ENCODE assay signal across 1 cellular context in genomic region chr2:70709275-70709674, GRCh38.
TF ChIP-seq lines count a peak whose summit lies in the region.

No MANE protein-coding gene starts in this region.

TF ChIP-seq in GM23338, 12 proteins besides CTCF, POLR2A, EP300 and RAD21:
- TF ChIP-seq NANOG (IDR thresholded peaks at IDR 0.05; ENCODE audit: borderline replicate concordance) = no peak
- no peak for TF ChIP-seq JUNB (IDR thresholded peaks at IDR 0.05; ENCODE audit: unreplicated experiment)
- TF ChIP-seq EZH2phosphoT487 (IDR thresholded peaks at IDR 0.05; ENCODE audit: unreplicated experiment) = no peak
- TF ChIP-seq ETS1 (IDR thresholded peaks at IDR 0.05) = no peak
- TF ChIP-seq POLR2AphosphoS5 (IDR thresholded peaks at IDR 0.05; ENCODE audit: low read depth) = no peak
- TF ChIP-seq CREB1 (CRISPR knock-in tag; IDR thresholded peaks at IDR 0.05; ENCODE audit: low read depth) = no peak
- no peak for TF ChIP-seq ZNF462 (CRISPR knock-in tag; IDR thresholded peaks at IDR 0.05)
- no peak for TF ChIP-seq STAT1 (IDR thresholded peaks at IDR 0.05; ENCODE audit: unreplicated experiment)
- TF ChIP-seq ZNF114 (CRISPR knock-in tag; IDR thresholded peaks at IDR 0.05) = no peak
- no peak for TF ChIP-seq REST (IDR thresholded peaks at IDR 0.05; ENCODE audit: unreplicated experiment)
- TF ChIP-seq ZNF331 (CRISPR knock-in tag; IDR thresholded peaks at IDR 0.05; ENCODE audit: low read depth) = no peak
